Comparison of ENCODE assay signal across 8 cellular contexts in the genomic region with DNA sequence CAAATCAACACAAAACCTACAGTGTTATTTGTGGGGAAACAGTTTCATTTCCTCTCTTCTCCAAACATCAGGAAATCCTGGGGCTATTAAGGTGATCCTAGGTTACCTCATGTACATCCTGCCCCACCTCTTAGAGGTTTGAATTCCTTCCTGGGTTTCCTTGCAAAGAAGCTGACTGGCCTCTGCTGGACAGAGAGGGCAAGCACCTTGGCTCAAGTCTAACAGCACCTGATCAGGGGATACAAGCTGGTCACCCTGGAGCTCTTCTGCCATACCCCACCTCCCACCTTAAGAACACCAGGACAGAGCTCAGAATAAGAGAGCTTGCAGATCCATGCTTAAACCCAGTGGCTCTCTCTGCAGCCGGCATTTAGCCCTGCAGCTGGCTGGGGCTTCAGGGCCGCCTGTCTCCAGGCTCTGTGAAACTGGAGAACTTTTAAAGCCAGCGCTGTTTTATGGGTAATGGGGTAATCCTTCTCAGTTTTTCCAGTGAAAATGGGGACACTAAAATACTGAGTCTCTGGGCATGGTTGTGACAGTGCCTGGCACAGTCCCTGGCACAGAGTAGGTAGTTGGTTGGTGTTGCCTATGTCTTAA.
DNase-seq lines count a peak whose midpoint lies in the region; ATAC-seq and TF ChIP-seq lines count a peak whose summit lies in the region.

No MANE protein-coding gene starts in this region.

- H3K4me1 ChIP-seq in right cardiac atrium (ENCODE audit: control insufficient read depth, insufficient read depth, low read length) = no peaks in the 10 kb centered on the region
- peaks cover 0 to 13% (median 4%) of the 10 kb centered on the region in 4 donors for H3K4me1 ChIP-seq in stomach

- no peak overlapping the region for H3K27ac ChIP-seq in right cardiac atrium (ENCODE audit: low read length)
- H3K27ac ChIP-seq in stomach = no peak overlapping the region

- peak; percentile 65 for DNase-seq in 8988T
- peak; percentile 85 for DNase-seq in H7
- no peak for DNase-seq in right cardiac atrium
- DNase-seq in stomach = peak; percentile 28
- DNase-seq in NAMALWA (ENCODE audit: low spot score) = no peak
- DNase-seq in activated effector memory CD4-positive, alpha-beta T cell treated with anti-CD3 and anti-CD28 coated beads, Interleukin-2, amount 50 U/mL, for 16 hours = no peak

- H3K9me3 ChIP-seq in right cardiac atrium (ENCODE audit: control insufficient read depth, low read length) = no peaks in the 10 kb centered on the region
- H3K9me3 ChIP-seq in stomach = no peaks in the 10 kb centered on the region

- H3K4me3 ChIP-seq in H7 (ENCODE audit: insufficient read depth, low read depth, low read length) = no peak overlapping the region
- no peak overlapping the region for H3K4me3 ChIP-seq in right cardiac atrium (ENCODE audit: low read length)
- H3K4me3 ChIP-seq in stomach = no peak overlapping the region

- H3K27me3 ChIP-seq in H7 (ENCODE audit: control insufficient read depth, insufficient read depth, low read length) = no peaks in the 10 kb centered on the region
- no peaks in the 10 kb centered on the region for H3K27me3 ChIP-seq in right cardiac atrium (ENCODE audit: control insufficient read depth, insufficient read depth)
- H3K27me3 ChIP-seq in stomach = peaks cover 0 to 29% (median 13%) of the 10 kb centered on the region in 3 donors

- TF ChIP-seq CTCF in stomach (IDR thresholded peaks at IDR 0.05) = peak in 5 of 7 experiments; percentile 16 to 43 (median 23)

- WGBS in right cardiac atrium = 57% methylated on average over 3 of the region's 3 CpGs
- 51 to 67% (median 59%) methylated on average over 3 of the region's 3 CpGs for WGBS in stomach, 5 donors

- ATAC-seq in SK-N-SH treated with all-trans-retinoic acid at 6 μM for 48 hours (peak; percentile 80), right cardiac atrium (peak; percentile 59 to 75), HG02885 (IDR thresholded peaks at IDR 0.05; ENCODE audit: poor library complexity, unreplicated experiment) (no peak)

- intact Hi-C loops in right cardiac atrium (cut with DNase I) = loop anchor here in 1 of 4 donors (10.0 kb wide), 1 partner anchor 166 kb away; no protein-coding TSS in a partner anchor
- intact Hi-C loops in stomach (cut with DNase I; ENCODE audit: low total_unique reads) = loop anchor here (5.0 kb wide), 1 partner anchor 309 kb away; no protein-coding TSS in a partner anchor

- H3K36me3 ChIP-seq in H7 (replicated peaks; ENCODE audit: control insufficient read depth, insufficient read depth, low read length) (no peaks in the 10 kb centered on the region), stomach (no peaks in the 10 kb centered on the region)

- TF ChIP-seq EP300 in stomach (IDR thresholded peaks at IDR 0.05) = no peak

- TF ChIP-seq POLR2A in stomach (IDR thresholded peaks at IDR 0.05) = no peak

TF ChIP-seq in SK-N-SH treated with all-trans-retinoic acid at 6 μM for 48 hours, 23 proteins besides CTCF, POLR2A, EP300 and RAD21 (continues in another document):
- TF ChIP-seq, protein P1, sequence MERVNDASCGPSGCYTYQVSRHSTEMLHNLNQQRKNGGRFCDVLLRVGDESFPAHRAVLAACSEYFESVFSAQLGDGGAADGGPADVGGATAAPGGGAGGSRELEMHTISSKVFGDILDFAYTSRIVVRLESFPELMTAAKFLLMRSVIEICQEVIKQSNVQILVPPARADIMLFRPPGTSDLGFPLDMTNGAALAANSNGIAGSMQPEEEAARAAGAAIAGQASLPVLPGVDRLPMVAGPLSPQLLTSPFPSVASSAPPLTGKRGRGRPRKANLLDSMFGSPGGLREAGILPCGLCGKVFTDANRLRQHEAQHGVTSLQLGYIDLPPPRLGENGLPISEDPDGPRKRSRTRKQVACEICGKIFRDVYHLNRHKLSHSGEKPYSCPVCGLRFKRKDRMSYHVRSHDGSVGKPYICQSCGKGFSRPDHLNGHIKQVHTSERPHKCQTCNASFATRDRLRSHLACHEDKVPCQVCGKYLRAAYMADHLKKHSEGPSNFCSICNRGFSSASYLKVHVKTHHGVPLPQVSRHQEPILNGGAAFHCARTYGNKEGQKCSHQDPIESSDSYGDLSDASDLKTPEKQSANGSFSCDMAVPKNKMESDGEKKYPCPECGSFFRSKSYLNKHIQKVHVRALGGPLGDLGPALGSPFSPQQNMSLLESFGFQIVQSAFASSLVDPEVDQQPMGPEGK (CRISPR knock-in tag; IDR thresholded peaks at IDR 0.05; ENCODE audit: borderline replicate concordance) = no peak
- TF ChIP-seq TOX (CRISPR knock-in tag; IDR thresholded peaks at IDR 0.05; ENCODE audit: borderline replicate concordance) (no peak), RARB (CRISPR knock-in tag; IDR thresholded peaks at IDR 0.05) (no peak), ZNF8 (CRISPR knock-in tag; IDR thresholded peaks at IDR 0.05) (no peak), ZFP30 (CRISPR knock-in tag; IDR thresholded peaks at IDR 0.05) (no peak), ZFP3 (CRISPR knock-in tag; IDR thresholded peaks at IDR 0.05) (no peak), ISL1 (CRISPR knock-in tag; IDR thresholded peaks at IDR 0.05) (no peak), OSR1 (CRISPR knock-in tag; IDR thresholded peaks at IDR 0.05) (no peak), ZC3H10 (CRISPR knock-in tag; IDR thresholded peaks at IDR 0.05) (no peak), CSDC2 (CRISPR knock-in tag; IDR thresholded peaks at IDR 0.05) (no peak), TCF4 (CRISPR knock-in tag; IDR thresholded peaks at IDR 0.05; ENCODE audit: borderline replicate concordance) (no peak), GLIS3 (CRISPR knock-in tag; IDR thresholded peaks at IDR 0.05) (no peak), PPARA (CRISPR knock-in tag; IDR thresholded peaks at IDR 0.05; ENCODE audit: borderline replicate concordance) (no peak)
- TF ChIP-seq, protein P2, sequence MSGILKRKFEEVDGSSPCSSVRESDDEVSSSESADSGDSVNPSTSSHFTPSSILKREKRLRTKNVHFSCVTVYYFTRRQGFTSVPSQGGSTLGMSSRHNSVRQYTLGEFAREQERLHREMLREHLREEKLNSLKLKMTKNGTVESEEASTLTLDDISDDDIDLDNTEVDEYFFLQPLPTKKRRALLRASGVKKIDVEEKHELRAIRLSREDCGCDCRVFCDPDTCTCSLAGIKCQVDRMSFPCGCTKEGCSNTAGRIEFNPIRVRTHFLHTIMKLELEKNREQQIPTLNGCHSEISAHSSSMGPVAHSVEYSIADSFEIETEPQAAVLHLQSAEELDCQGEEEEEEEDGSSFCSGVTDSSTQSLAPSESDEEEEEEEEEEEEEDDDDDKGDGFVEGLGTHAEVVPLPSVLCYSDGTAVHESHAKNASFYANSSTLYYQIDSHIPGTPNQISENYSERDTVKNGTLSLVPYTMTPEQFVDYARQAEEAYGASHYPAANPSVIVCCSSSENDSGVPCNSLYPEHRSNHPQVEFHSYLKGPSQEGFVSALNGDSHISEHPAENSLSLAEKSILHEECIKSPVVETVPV (CRISPR knock-in tag; IDR thresholded peaks at IDR 0.05) = no peak
- TF ChIP-seq, protein P3, sequence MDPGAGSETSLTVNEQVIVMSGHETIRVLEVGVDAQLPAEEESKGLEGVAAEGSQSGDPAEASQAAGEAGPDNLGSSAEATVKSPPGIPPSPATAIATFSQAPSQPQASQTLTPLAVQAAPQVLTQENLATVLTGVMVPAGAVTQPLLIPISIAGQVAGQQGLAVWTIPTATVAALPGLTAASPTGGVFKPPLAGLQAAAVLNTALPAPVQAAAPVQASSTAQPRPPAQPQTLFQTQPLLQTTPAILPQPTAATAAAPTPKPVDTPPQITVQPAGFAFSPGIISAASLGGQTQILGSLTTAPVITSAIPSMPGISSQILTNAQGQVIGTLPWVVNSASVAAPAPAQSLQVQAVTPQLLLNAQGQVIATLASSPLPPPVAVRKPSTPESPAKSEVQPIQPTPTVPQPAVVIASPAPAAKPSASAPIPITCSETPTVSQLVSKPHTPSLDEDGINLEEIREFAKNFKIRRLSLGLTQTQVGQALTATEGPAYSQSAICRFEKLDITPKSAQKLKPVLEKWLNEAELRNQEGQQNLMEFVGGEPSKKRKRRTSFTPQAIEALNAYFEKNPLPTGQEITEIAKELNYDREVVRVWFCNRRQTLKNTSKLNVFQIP (CRISPR knock-in tag; IDR thresholded peaks at IDR 0.05; ENCODE audit: borderline replicate concordance, low read depth) = no peak
- TF ChIP-seq, protein P4, sequence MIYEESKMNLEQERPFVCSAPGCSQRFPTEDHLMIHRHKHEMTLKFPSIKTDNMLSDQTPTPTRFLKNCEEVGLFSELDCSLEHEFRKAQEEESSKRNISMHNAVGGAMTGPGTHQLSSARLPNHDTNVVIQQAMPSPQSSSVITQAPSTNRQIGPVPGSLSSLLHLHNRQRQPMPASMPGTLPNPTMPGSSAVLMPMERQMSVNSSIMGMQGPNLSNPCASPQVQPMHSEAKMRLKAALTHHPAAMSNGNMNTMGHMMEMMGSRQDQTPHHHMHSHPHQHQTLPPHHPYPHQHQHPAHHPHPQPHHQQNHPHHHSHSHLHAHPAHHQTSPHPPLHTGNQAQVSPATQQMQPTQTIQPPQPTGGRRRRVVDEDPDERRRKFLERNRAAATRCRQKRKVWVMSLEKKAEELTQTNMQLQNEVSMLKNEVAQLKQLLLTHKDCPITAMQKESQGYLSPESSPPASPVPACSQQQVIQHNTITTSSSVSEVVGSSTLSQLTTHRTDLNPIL (CRISPR knock-in tag; IDR thresholded peaks at IDR 0.05; ENCODE audit: low read depth) = no peak
- TF ChIP-seq, protein P5, sequence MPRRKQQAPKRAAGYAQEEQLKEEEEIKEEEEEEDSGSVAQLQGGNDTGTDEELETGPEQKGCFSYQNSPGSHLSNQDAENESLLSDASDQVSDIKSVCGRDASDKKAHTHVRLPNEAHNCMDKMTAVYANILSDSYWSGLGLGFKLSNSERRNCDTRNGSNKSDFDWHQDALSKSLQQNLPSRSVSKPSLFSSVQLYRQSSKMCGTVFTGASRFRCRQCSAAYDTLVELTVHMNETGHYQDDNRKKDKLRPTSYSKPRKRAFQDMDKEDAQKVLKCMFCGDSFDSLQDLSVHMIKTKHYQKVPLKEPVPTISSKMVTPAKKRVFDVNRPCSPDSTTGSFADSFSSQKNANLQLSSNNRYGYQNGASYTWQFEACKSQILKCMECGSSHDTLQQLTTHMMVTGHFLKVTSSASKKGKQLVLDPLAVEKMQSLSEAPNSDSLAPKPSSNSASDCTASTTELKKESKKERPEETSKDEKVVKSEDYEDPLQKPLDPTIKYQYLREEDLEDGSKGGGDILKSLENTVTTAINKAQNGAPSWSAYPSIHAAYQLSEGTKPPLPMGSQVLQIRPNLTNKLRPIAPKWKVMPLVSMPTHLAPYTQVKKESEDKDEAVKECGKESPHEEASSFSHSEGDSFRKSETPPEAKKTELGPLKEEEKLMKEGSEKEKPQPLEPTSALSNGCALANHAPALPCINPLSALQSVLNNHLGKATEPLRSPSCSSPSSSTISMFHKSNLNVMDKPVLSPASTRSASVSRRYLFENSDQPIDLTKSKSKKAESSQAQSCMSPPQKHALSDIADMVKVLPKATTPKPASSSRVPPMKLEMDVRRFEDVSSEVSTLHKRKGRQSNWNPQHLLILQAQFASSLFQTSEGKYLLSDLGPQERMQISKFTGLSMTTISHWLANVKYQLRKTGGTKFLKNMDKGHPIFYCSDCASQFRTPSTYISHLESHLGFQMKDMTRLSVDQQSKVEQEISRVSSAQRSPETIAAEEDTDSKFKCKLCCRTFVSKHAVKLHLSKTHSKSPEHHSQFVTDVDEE (CRISPR knock-in tag; IDR thresholded peaks at IDR 0.05) = no peak

Comparison
In these comparisons a context has a peak if more than half of its experiments do, and no peak if none do; other contexts are left out.
1. DNase-seq: peak in 8988T (single experiment), H7 (single experiment) and stomach (single experiment); none in right cardiac atrium (0 of 3), NAMALWA (single experiment) and activated effector memory CD4-positive, alpha-beta T cell treated with anti-CD3 and anti-CD28 coated beads, Interleukin-2, amount 50 U/mL, for 16 hours (single experiment).